In the genomic region with DNA sequence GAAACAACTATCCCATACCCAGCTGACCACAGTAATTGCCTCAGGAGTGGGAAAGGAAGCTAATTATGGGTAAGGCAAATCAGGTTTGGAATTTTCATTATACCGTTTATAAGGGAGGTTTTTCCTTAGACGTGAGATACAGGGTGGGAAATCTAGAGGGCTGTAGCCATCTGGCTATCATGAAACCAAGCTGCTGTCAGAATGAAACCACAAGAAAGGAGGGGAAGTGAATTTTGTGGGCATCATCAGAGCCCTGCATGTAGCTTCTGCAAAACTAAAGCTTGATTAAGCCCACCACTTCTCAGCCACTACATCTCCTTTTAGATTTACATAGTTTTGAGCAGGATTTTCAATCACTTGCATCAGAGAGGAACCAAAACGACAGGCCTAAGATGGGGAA, we compare ENCODE assay signal across 13 cellular contexts.
DNase-seq lines count a peak whose midpoint lies in the region; ATAC-seq, FAIRE-seq and TF ChIP-seq lines count a peak whose summit lies in the region.
"Had no signal": no experiment of that assay in that cellular context is flagged by ENCODE, and none has a peak within 500 bp of the region (broad histone marks: within the 10 kb centered on the region; RNA-seq: fewer than 3 reads in every experiment).

No MANE protein-coding gene starts in this region.

- H3K4me1 ChIP-seq in astrocyte (ENCODE audit: insufficient read depth, low read length) (no peaks in the 10 kb centered on the region), Caco-2 (no peaks in the 10 kb centered on the region)
- H3K4me1 ChIP-seq: right lobe of liver had no signal

- H3K36me3 Mint-ChIP-seq in astrocyte (ENCODE audit: low read depth, unreplicated experiment) (no peaks in the 10 kb centered on the region), HFFc6 (ENCODE audit: low read depth) (no peaks in the 10 kb centered on the region), Caco-2 (ENCODE audit: insufficient read depth, unreplicated experiment) (no peaks in the 10 kb centered on the region), Calu3 (ENCODE audit: insufficient read depth, unreplicated experiment) (no peaks in the 10 kb centered on the region)
- H3K36me3 Mint-ChIP-seq: CD8-positive, alpha-beta memory T cell had no signal

- FAIRE-seq in astrocyte (lab: Jason Lieb, UNC): no peak

- H3K4me2 ChIP-seq in astrocyte (ENCODE audit: low read length): no peak overlapping the region

- intact Hi-C loops in Caco-2 (cut with micrococcal nuclease; ENCODE audit: unreplicated experiment) (no loop called here), Calu3 (cut with micrococcal nuclease; ENCODE audit: unreplicated experiment) (no loop called here)

- POLR2A ChIA-PET in Caco-2 (lab: Charles Lee): no interaction called here

- no peaks in the 10 kb centered on the region for H3K79me2 ChIP-seq in astrocyte (ENCODE audit: insufficient read depth, low read length)

- H3K27ac Mint-ChIP-seq in astrocyte (ENCODE audit: unreplicated experiment): peak overlapping the region; percentile 55
- H3K27ac Mint-ChIP-seq in HFFc6: no peak overlapping the region
- no peak overlapping the region for H3K27ac Mint-ChIP-seq in Caco-2 (ENCODE audit: unreplicated experiment)
- no peak overlapping the region for H3K27ac Mint-ChIP-seq in Calu3 (ENCODE audit: unreplicated experiment)
- H3K27ac Mint-ChIP-seq: CD8-positive, alpha-beta memory T cell had no signal

- H3K4me3 ChIP-seq in astrocyte (ENCODE audit: insufficient read depth, low read depth, low read length) (no peak overlapping the region), Caco-2 (ENCODE audit: low read depth, low read length) (no peak overlapping the region)
- H3K4me3 ChIP-seq: right lobe of liver had no signal

- H3K27me3 ChIP-seq in astrocyte (ENCODE audit: insufficient read depth, low read length) (no peaks in the 10 kb centered on the region), Caco-2 (replicated peaks; ENCODE audit: control insufficient read depth, insufficient read depth, low read length) (no peaks in the 10 kb centered on the region)
- H3K27me3 ChIP-seq: right lobe of liver had no signal

- DNase-seq in astrocyte (ENCODE audit: low read depth): peak; percentile 13
- DNase-seq in HFFc6: no peak
- no peak for DNase-seq in Caco-2
- DNase-seq in Calu3: no peak
- DNase-seq: activated CD4-positive, alpha-beta T cell treated with anti-CD3 and anti-CD28 coated beads for 4 hours; CD8-positive, alpha-beta memory T cell; Karpas-422; right lobe of liver had no signal

- CTCF ChIA-PET in Caco-2 (lab: Charles Lee) (no interaction called here), Calu3 (lab: Charles Lee) (no interaction called here)

- no peaks in the 10 kb centered on the region for H3K36me3 ChIP-seq in astrocyte (ENCODE audit: insufficient read depth, low read length)
- H3K36me3 ChIP-seq in Caco-2 (ENCODE audit: control insufficient read depth, insufficient read depth, low read length): no peaks in the 10 kb centered on the region
- H3K36me3 ChIP-seq: right lobe of liver had no signal

- BruUV-seq in Caco-2 (replicated peaks; lab: Mats Ljungman, UMichigan): no TSS peak
- BruUV-seq in Calu3 (replicated peaks; lab: Mats Ljungman, UMichigan): no TSS peak

- H3K4me1 Mint-ChIP-seq in astrocyte (ENCODE audit: low read depth, unreplicated experiment): peaks cover 31% of the 10 kb centered on the region
- H3K4me1 Mint-ChIP-seq in HFFc6 (ENCODE audit: low read depth): no peaks in the 10 kb centered on the region
- H3K4me1 Mint-ChIP-seq in Caco-2 (ENCODE audit: low read depth, unreplicated experiment): peaks cover 5% of the 10 kb centered on the region
- no peaks in the 10 kb centered on the region for H3K4me1 Mint-ChIP-seq in Calu3 (ENCODE audit: low read depth, unreplicated experiment)
- H3K4me1 Mint-ChIP-seq: CD8-positive, alpha-beta memory T cell had no signal

- H3K9ac ChIP-seq in astrocyte (ENCODE audit: low read length): no peak overlapping the region

- TF ChIP-seq CTCF in astrocyte (IDR thresholded peaks at IDR 0.05; ENCODE audit: insufficient read depth, low read depth, low read length) (no peak), HFFc6 (IDR thresholded peaks at IDR 0.05) (no peak), Caco-2 (IDR thresholded peaks at IDR 0.05; ENCODE audit: insufficient read depth in 1 of 2, low read depth in 1 of 2, low read length in 1 of 2, severe bottlenecking in 1 of 2, unreplicated experiment in 1 of 2) (no peak), Calu3 (IDR thresholded peaks at IDR 0.05; ENCODE audit: unreplicated experiment) (no peak)

- H3K9me3 Mint-ChIP-seq in astrocyte (ENCODE audit: unreplicated experiment) (no peaks in the 10 kb centered on the region), HFFc6 (no peaks in the 10 kb centered on the region; the same call in 1 of the 2 replicates), Caco-2 (ENCODE audit: unreplicated experiment) (no peaks in the 10 kb centered on the region), Calu3 (ENCODE audit: low read depth, unreplicated experiment) (no peaks in the 10 kb centered on the region)

- H3K9me3 ChIP-seq in astrocyte (ENCODE audit: insufficient read depth, low read depth, low read length) (no peaks in the 10 kb centered on the region), Caco-2 (no peaks in the 10 kb centered on the region)
- H3K9me3 ChIP-seq: right lobe of liver had no signal

- H3K4me3 Mint-ChIP-seq in astrocyte (ENCODE audit: unreplicated experiment): no peak overlapping the region
- H3K4me3 Mint-ChIP-seq in HFFc6: no peak overlapping the region
- H3K4me3 Mint-ChIP-seq in Caco-2 (ENCODE audit: unreplicated experiment): no peak overlapping the region
- H3K4me3 Mint-ChIP-seq in Calu3 (ENCODE audit: low read depth, unreplicated experiment): no peak overlapping the region
- H3K4me3 Mint-ChIP-seq: CD8-positive, alpha-beta memory T cell had no signal

- no peak overlapping the region for H3K27ac ChIP-seq in astrocyte (ENCODE audit: low read depth, low read length)
- H3K27ac ChIP-seq: right lobe of liver had no signal

- no peak overlapping the region for H2AFZ ChIP-seq in astrocyte (ENCODE audit: low read depth, low read length)

- H4K20me1 ChIP-seq in astrocyte (ENCODE audit: insufficient read depth, low read length): no peaks in the 10 kb centered on the region

- H3K27me3 Mint-ChIP-seq in astrocyte (ENCODE audit: low read depth, unreplicated experiment) (no peaks in the 10 kb centered on the region), HFFc6 (ENCODE audit: insufficient read depth) (peaks cover 3% of the 10 kb centered on the region), Caco-2 (ENCODE audit: insufficient read depth, unreplicated experiment) (peaks cover 11% of the 10 kb centered on the region), Calu3 (ENCODE audit: unreplicated experiment) (no peaks in the 10 kb centered on the region)
- H3K27me3 Mint-ChIP-seq: CD8-positive, alpha-beta memory T cell had no signal

- ATAC-seq in GM18502 (IDR thresholded peaks at IDR 0.05; ENCODE audit: poor library complexity, unreplicated experiment) (peak; percentile 83), GM21526 (IDR thresholded peaks at IDR 0.05; ENCODE audit: low FRiP score, unreplicated experiment) (peak; percentile 65), HG03354 (IDR thresholded peaks at IDR 0.05; ENCODE audit: poor library complexity, severe bottlenecking, unreplicated experiment) (peak; percentile 80), HG02970 (IDR thresholded peaks at IDR 0.05; ENCODE audit: low FRiP score, unreplicated experiment) (no peak)
- ATAC-seq: Panc1, right lobe of liver had no signal
